Comparison of ENCODE assay signal across 15 cellular contexts in genomic region chr1:97094257-97094972, GRCh38.
A peak's percentile ranks its signal among the peaks of the same experiment; 100 is the strongest.
DNase-seq lines count a peak whose midpoint lies in the region; ATAC-seq, FAIRE-seq and TF ChIP-seq lines count a peak whose summit lies in the region.
"Had no signal": no experiment of that assay in that cellular context is flagged by ENCODE, and none has a peak within 500 bp of the region (broad histone marks: within the 10 kb centered on the region; RNA-seq: fewer than 3 reads in every experiment).

No MANE protein-coding gene starts in this region.

- H3K4me3 ChIP-seq in AG04450 (ENCODE audit: low read depth, low read length), result no peak overlapping the region; the same call in 1 of the 2 replicates
- peak overlapping the region; percentile 4 for H3K4me3 ChIP-seq in astrocyte (ENCODE audit: insufficient read depth, low read depth, low read length)
- H3K4me3 ChIP-seq in colonic mucosa, result no peak overlapping the region
- H3K4me3 ChIP-seq in CD8-positive, alpha-beta memory T cell (ENCODE audit: low read length), result no peak overlapping the region

- H4K20me1 ChIP-seq in astrocyte (ENCODE audit: insufficient read depth, low read length), result no peaks in the 10 kb centered on the region

- H3K9ac ChIP-seq in astrocyte (ENCODE audit: low read length) (peak overlapping the region; percentile 60), colonic mucosa (ENCODE audit: low read depth in 2 of 2, low read length in 2 of 2) (no peak overlapping the region)

- ATAC-seq in GM21381 (IDR thresholded peaks at IDR 0.05; ENCODE audit: unreplicated experiment), result no peak
- no peak for ATAC-seq in activated naive CD4-positive, alpha-beta T cell treated with anti-CD3 and anti-CD28 coated beads, Interleukin-2, amount 50 U/mL, for 72 hours

- H3K4me2 ChIP-seq in astrocyte (ENCODE audit: low read length), result peak overlapping the region; percentile 68

- no peak overlapping the region for H2AFZ ChIP-seq in astrocyte (ENCODE audit: low read depth, low read length)

- H3K4me1 Mint-ChIP-seq in astrocyte (ENCODE audit: low read depth, unreplicated experiment), result peaks cover 1% of the 10 kb centered on the region
- H3K4me1 Mint-ChIP-seq in CD8-positive, alpha-beta memory T cell, result no peaks in the 10 kb centered on the region
- H3K4me1 Mint-ChIP-seq: CD14-positive monocyte had no signal

- peak; percentile 80 for FAIRE-seq in astrocyte (lab: Jason Lieb, UNC)
- FAIRE-seq: colon had no signal

- intact Hi-C loops in colonic mucosa (cut with DNase I), result no loop called here

- H3K4me1 ChIP-seq in astrocyte (ENCODE audit: insufficient read depth, low read length), result peaks cover 15% of the 10 kb centered on the region
- no peaks in the 10 kb centered on the region for H3K4me1 ChIP-seq in colonic mucosa
- no peaks in the 10 kb centered on the region for H3K4me1 ChIP-seq in CD8-positive, alpha-beta memory T cell (ENCODE audit: insufficient read depth, low read length)

- TF ChIP-seq CTCF in AG04450 (IDR thresholded peaks at IDR 0.05; ENCODE audit: low read depth, low read length) (no peak), astrocyte (IDR thresholded peaks at IDR 0.05; ENCODE audit: insufficient read depth, low read depth, low read length) (no peak), colonic mucosa (IDR thresholded peaks at IDR 0.05) (no peak)

- H3K9me3 ChIP-seq in AG04450 (ENCODE audit: control insufficient read depth, insufficient read depth, low read length) (no peaks in the 10 kb centered on the region), astrocyte (ENCODE audit: insufficient read depth, low read depth, low read length) (no peaks in the 10 kb centered on the region), colonic mucosa (no peaks in the 10 kb centered on the region)
- no peaks in the 10 kb centered on the region for H3K9me3 ChIP-seq in CD8-positive, alpha-beta memory T cell (ENCODE audit: low read length)

- CTCF ChIA-PET in AG04450 (lab: Charles Lee), result interaction anchor here (1.1 kb wide), 2 partner anchors 14 to 44 kb away, joined by 3 to 4 read pairs; no protein-coding TSS in a partner anchor
- CTCF ChIA-PET in CD8-positive, alpha-beta memory T cell (lab: Charles Lee), result no interaction called here

- no peak overlapping the region for H3K4me3 Mint-ChIP-seq in astrocyte (ENCODE audit: unreplicated experiment)
- H3K4me3 Mint-ChIP-seq in CD8-positive, alpha-beta memory T cell, result no peak overlapping the region
- H3K4me3 Mint-ChIP-seq: activated CD4-positive, alpha-beta memory T cell treated with anti-CD3 and anti-CD28 coated beads for 36 hours; CD14-positive monocyte; T-helper 2 cell treated with Interferon-gamma antibody and Interleukin-4, amounts not matched to agents 5 μg/mL and 100 μg/mL, for 36 hours had no signal

- no peaks in the 10 kb centered on the region for H3K36me3 Mint-ChIP-seq in astrocyte (ENCODE audit: low read depth, unreplicated experiment)
- H3K36me3 Mint-ChIP-seq in activated naive CD4-positive, alpha-beta T cell treated with anti-CD3 and anti-CD28 coated beads, Interleukin-2, amount 50 U/mL, for 72 hours, result peaks cover 0 to 19% of the 10 kb centered on the region in 2 donors
- H3K36me3 Mint-ChIP-seq in CD8-positive, alpha-beta memory T cell, result peaks cover 14 to 38% (median 18%) of the 10 kb centered on the region in 3 donors

- H3K79me2 ChIP-seq in astrocyte (ENCODE audit: insufficient read depth, low read length), result no peaks in the 10 kb centered on the region

- DNase-seq in AG04450 (ENCODE audit: low read depth, low spot score) (peak; percentile 50), HS-27A (ENCODE audit: low read depth) (peak; percentile 50), astrocyte (ENCODE audit: low read depth) (peak; percentile 98), iris pigment epithelial cell (ENCODE audit: low read depth) (peak; percentile 95), colonic mucosa (no peak)
- no peak for DNase-seq in activated naive CD4-positive, alpha-beta T cell treated with anti-CD3 and anti-CD28 coated beads, Interleukin-2, amount 50 U/mL, for 72 hours (ENCODE audit: low spot score in 2 of 2)
- DNase-seq in CD8-positive, alpha-beta memory T cell, result no peak
- DNase-seq: activated CD4-positive, alpha-beta memory T cell treated with anti-CD3 and anti-CD28 coated beads for 36 hours; activated naive CD4-positive, alpha-beta T cell; KG1; stimulated activated CD4-positive, alpha-beta T cell treated with anti-CD3 and anti-CD28 coated beads, Interleukin-1b, Interleukin-23, amount 100 ng/mL, for 48 hours had no signal

- no peaks in the 10 kb centered on the region for H3K9me3 Mint-ChIP-seq in astrocyte (ENCODE audit: unreplicated experiment)
- H3K9me3 Mint-ChIP-seq in activated naive CD4-positive, alpha-beta T cell treated with anti-CD3 and anti-CD28 coated beads, Interleukin-2, amount 50 U/mL, for 72 hours, result no peaks in the 10 kb centered on the region
- no peaks in the 10 kb centered on the region for H3K9me3 Mint-ChIP-seq in CD8-positive, alpha-beta memory T cell
- H3K9me3 Mint-ChIP-seq: activated CD4-positive, alpha-beta memory T cell treated with anti-CD3 and anti-CD28 coated beads for 36 hours; T-helper 2 cell treated with Interferon-gamma antibody and Interleukin-4, amounts not matched to agents 5 μg/mL and 100 μg/mL, for 36 hours had no signal

- POLR2A ChIA-PET in AG04450 (lab: Yijun Ruan, JAX), result interaction anchor here (0.6 kb wide), 1 partner anchor 955 kb away, joined by 4 read pairs; no protein-coding TSS in a partner anchor
- POLR2A ChIA-PET in CD8-positive, alpha-beta memory T cell (lab: Charles Lee), result interaction anchor here (0.6 kb wide), 1 partner anchor 314 kb away, joined by 3 read pairs; no protein-coding TSS in a partner anchor

- H3K27ac ChIP-seq in AG04450 (ENCODE audit: low read depth, low read length) (peak overlapping the region; percentile 76), astrocyte (ENCODE audit: low read depth, low read length) (peak overlapping the region; percentile 85), colonic mucosa (no peak overlapping the region)
- no peak overlapping the region for H3K27ac ChIP-seq in CD8-positive, alpha-beta memory T cell (ENCODE audit: low read depth, low read length)

- H3K36me3 ChIP-seq in astrocyte (ENCODE audit: insufficient read depth, low read length) (no peaks in the 10 kb centered on the region), colonic mucosa (no peaks in the 10 kb centered on the region)
- no peaks in the 10 kb centered on the region for H3K36me3 ChIP-seq in CD8-positive, alpha-beta memory T cell (ENCODE audit: insufficient read depth, low read length)

- no peak overlapping the region for H3K27ac Mint-ChIP-seq in astrocyte (ENCODE audit: unreplicated experiment)
- no peak overlapping the region for H3K27ac Mint-ChIP-seq in activated naive CD4-positive, alpha-beta T cell treated with anti-CD3 and anti-CD28 coated beads, Interleukin-2, amount 50 U/mL, for 72 hours
- H3K27ac Mint-ChIP-seq in CD8-positive, alpha-beta memory T cell, result no peak overlapping the region
- H3K27ac Mint-ChIP-seq: activated CD4-positive, alpha-beta memory T cell treated with anti-CD3 and anti-CD28 coated beads for 36 hours; CD14-positive monocyte; T-helper 2 cell treated with Interferon-gamma antibody and Interleukin-4, amounts not matched to agents 5 μg/mL and 100 μg/mL, for 36 hours had no signal

- no peaks in the 10 kb centered on the region for H3K27me3 Mint-ChIP-seq in astrocyte (ENCODE audit: low read depth, unreplicated experiment)
- no peaks in the 10 kb centered on the region for H3K27me3 Mint-ChIP-seq in CD8-positive, alpha-beta memory T cell
- H3K27me3 Mint-ChIP-seq: activated CD4-positive, alpha-beta memory T cell treated with anti-CD3 and anti-CD28 coated beads for 36 hours had no signal

- H3K27me3 ChIP-seq in AG04450 (ENCODE audit: control insufficient read depth, insufficient read depth, low read length) (no peaks in the 10 kb centered on the region), astrocyte (ENCODE audit: insufficient read depth, low read length) (no peaks in the 10 kb centered on the region), colonic mucosa (no peaks in the 10 kb centered on the region)
- H3K27me3 ChIP-seq in CD8-positive, alpha-beta memory T cell (ENCODE audit: insufficient read depth, low read length, poor library complexity, severe bottlenecking), result no peaks in the 10 kb centered on the region

Comparison
In these comparisons a context has a peak if more than half of its experiments do, and no peak if none do; other contexts are left out.
1. DNase-seq: peak in AG04450 (single experiment), HS-27A (single experiment), astrocyte (single experiment) and iris pigment epithelial cell (single experiment); none in activated naive CD4-positive, alpha-beta T cell treated with anti-CD3 and anti-CD28 coated beads, Interleukin-2, amount 50 U/mL, for 72 hours (0 of 2), colonic mucosa (single experiment) and CD8-positive, alpha-beta memory T cell (0 of 5).
2. H3K27ac ChIP-seq: peak in AG04450 (single experiment) and astrocyte (single experiment); none in colonic mucosa (single experiment) and CD8-positive, alpha-beta memory T cell (single experiment).